ENCODE assay signal across 8 cellular contexts in the genomic region with DNA sequence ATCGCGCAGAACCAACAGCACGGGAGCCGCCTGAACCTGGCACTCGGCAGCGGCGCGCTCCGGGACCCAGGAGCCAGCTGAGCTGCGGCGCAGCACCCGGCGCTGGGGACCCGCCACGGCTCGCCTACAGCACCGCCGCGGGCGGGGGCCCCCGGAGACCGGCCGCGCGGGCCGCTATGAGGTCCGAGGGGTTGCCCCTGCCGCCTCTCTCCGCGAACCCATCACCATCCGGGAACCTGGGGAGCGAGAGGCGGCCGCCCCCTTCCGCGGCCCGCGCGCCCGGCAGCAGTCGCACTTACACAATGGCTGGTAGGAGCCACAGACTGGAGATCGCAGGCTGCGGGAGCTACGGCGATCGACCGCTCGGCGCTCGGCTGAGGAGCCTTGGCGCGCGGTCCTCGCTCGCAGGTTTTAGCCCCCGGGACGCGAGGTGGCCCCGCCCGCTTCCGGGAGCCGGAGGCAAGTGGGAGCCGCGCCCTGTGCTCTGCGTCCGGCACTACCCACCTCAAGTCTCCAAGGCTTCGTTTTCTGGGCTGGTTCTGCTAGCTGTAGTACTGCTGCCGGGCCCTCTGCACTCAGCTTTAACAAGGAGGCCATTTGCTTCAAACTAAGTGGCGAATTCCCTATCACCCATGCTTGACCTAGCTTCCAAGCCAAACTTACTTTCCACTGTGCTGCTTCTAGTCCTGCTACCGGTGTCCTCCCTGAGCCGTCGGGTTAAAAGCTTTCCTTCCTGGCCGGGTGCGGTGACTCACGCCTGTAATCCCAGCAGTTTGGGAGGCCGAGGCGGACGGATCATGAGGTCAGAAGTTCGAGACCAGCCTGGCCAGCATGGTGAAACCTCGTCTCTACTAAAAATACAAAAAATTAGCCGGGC. TPM values are rescaled to one million over a fixed set of nuclear protein-coding genes. Genes with fewer than 3 reads are reported as not detected.
DNase-seq lines count a peak whose midpoint lies in the region; ATAC-seq and TF ChIP-seq lines count a peak whose summit lies in the region.

A gene (minus strand): TSS at position 386 of the 877 bp plus-strand sequence. CDS start 451 bp downstream, outside the sequence.

- no peaks in the 10 kb centered on the region for H4K20me1 ChIP-seq in neural cell (ENCODE audit: insufficient read depth)

- H3K9me3 ChIP-seq in neural cell (ENCODE audit: low read length): no peaks in the 10 kb centered on the region

- no peaks in the 10 kb centered on the region for H3K27me3 Mint-ChIP-seq in stimulated activated naive CD8-positive, alpha-beta T cell treated with anti-CD3 and anti-CD28 coated beads, Interleukin-15, amount 100 ng/mL, for 72 hours

- peak; percentile 88 for ATAC-seq in stimulated activated naive CD8-positive, alpha-beta T cell treated with anti-CD3 and anti-CD28 coated beads, Interleukin-15, amount 100 ng/mL, for 72 hours

- peaks cover 7% of the 10 kb centered on the region for H3F3A ChIP-seq in neural cell (ENCODE audit: insufficient read depth, low read length, poor library complexity, severe bottlenecking)

- H3K9me2 ChIP-seq in neural cell (ENCODE audit: insufficient read depth, low read length): no peaks in the 10 kb centered on the region

- DNase-seq in ELR (ENCODE audit: low read depth) (peak; percentile 77), H4 (ENCODE audit: low spot score) (peak; percentile 94), LoVo (ENCODE audit: low spot score) (peak; percentile 98), SHP77 treated with DMSO at 0.1 percent for 48 hours (lab: John Stamatoyannopoulos, UW) (peak; percentile 88), activated gamma-delta T cell treated with Interleukin-2 at 50 U/mL for 16 hours (peak; percentile 88), fibroblast of villous mesenchyme (ENCODE audit: low read depth) (peak; percentile 85)
- peak; percentile 89 to 95 for DNase-seq in stimulated activated naive CD8-positive, alpha-beta T cell treated with anti-CD3 and anti-CD28 coated beads, Interleukin-15, amount 100 ng/mL, for 72 hours

- no peaks in the 10 kb centered on the region for H3K79me2 ChIP-seq in neural cell (replicated peaks; ENCODE audit: insufficient read depth, low read length)

- H3K4me1 Mint-ChIP-seq in stimulated activated naive CD8-positive, alpha-beta T cell treated with anti-CD3 and anti-CD28 coated beads, Interleukin-15, amount 100 ng/mL, for 72 hours: peaks cover 50% of the 10 kb centered on the region

- H3K4me3 ChIP-seq in fibroblast of villous mesenchyme (ENCODE audit: low read depth, low read length): peak within 1 kb of the TSS; percentile 68
- peak within 1 kb of the TSS; percentile 83 for H3K4me3 ChIP-seq in neural cell (ENCODE audit: low read length)

- no peak for TF ChIP-seq EP300 in neural cell (conservative IDR thresholded peaks at IDR 0.05; ENCODE audit: poor library complexity, severe bottlenecking)

- peak within 1 kb of the TSS; percentile 83 for H3K9ac ChIP-seq in neural cell (ENCODE audit: low read length)

- H3K27ac Mint-ChIP-seq in stimulated activated naive CD8-positive, alpha-beta T cell treated with anti-CD3 and anti-CD28 coated beads, Interleukin-15, amount 100 ng/mL, for 72 hours: peak within 1 kb of the TSS; percentile 98 to 99

- peak within 1 kb of the TSS; percentile 93 to 99 for H3K4me3 Mint-ChIP-seq in stimulated activated naive CD8-positive, alpha-beta T cell treated with anti-CD3 and anti-CD28 coated beads, Interleukin-15, amount 100 ng/mL, for 72 hours

- H2AFZ ChIP-seq in neural cell (ENCODE audit: low read depth, low read length): peak within 1 kb of the TSS; percentile 94

- H3K9me3 Mint-ChIP-seq in stimulated activated naive CD8-positive, alpha-beta T cell treated with anti-CD3 and anti-CD28 coated beads, Interleukin-15, amount 100 ng/mL, for 72 hours: peaks cover 7 to 23% of the 10 kb centered on the region in 2 donors

- no peaks in the 10 kb centered on the region for H3K36me3 ChIP-seq in neural cell (ENCODE audit: insufficient read depth, low read length)

- H3K27ac ChIP-seq in neural cell (ENCODE audit: low read length): peak within 1 kb of the TSS; percentile 91

- peak within 1 kb of the TSS; percentile 54 for H3K4me2 ChIP-seq in neural cell (ENCODE audit: low read length)

- TF ChIP-seq CTCF in fibroblast of villous mesenchyme (IDR thresholded peaks at IDR 0.05; ENCODE audit: insufficient read depth, low read depth, low read length): no peak
- peak; percentile 31 for TF ChIP-seq CTCF in neural cell (IDR thresholded peaks at IDR 0.05; ENCODE audit: poor library complexity, severe bottlenecking)

- peak; percentile 41 for TF ChIP-seq RAD21 in neural cell (conservative IDR thresholded peaks at IDR 0.05)

- no peaks in the 10 kb centered on the region for H3K27me3 ChIP-seq in neural cell (ENCODE audit: insufficient read depth, low read depth, low read length)

TF ChIP-seq in neural cell, 6 proteins besides CTCF, POLR2A, EP300 and RAD21:
- TF ChIP-seq, protein P1, sequence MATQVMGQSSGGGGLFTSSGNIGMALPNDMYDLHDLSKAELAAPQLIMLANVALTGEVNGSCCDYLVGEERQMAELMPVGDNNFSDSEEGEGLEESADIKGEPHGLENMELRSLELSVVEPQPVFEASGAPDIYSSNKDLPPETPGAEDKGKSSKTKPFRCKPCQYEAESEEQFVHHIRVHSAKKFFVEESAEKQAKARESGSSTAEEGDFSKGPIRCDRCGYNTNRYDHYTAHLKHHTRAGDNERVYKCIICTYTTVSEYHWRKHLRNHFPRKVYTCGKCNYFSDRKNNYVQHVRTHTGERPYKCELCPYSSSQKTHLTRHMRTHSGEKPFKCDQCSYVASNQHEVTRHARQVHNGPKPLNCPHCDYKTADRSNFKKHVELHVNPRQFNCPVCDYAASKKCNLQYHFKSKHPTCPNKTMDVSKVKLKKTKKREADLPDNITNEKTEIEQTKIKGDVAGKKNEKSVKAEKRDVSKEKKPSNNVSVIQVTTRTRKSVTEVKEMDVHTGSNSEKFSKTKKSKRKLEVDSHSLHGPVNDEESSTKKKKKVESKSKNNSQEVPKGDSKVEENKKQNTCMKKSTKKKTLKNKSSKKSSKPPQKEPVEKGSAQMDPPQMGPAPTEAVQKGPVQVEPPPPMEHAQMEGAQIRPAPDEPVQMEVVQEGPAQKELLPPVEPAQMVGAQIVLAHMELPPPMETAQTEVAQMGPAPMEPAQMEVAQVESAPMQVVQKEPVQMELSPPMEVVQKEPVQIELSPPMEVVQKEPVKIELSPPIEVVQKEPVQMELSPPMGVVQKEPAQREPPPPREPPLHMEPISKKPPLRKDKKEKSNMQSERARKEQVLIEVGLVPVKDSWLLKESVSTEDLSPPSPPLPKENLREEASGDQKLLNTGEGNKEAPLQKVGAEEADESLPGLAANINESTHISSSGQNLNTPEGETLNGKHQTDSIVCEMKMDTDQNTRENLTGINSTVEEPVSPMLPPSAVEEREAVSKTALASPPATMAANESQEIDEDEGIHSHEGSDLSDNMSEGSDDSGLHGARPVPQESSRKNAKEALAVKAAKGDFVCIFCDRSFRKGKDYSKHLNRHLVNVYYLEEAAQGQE (IDR thresholded peaks at IDR 0.05; ENCODE audit: borderline replicate concordance): peak; percentile 43
- no peak for TF ChIP-seq EZH2 (IDR thresholded peaks at IDR 0.05; ENCODE audit: borderline replicate concordance, insufficient read depth, low read length, poor library complexity, severe bottlenecking)
- TF ChIP-seq SMC3 (conservative IDR thresholded peaks at IDR 0.05; ENCODE audit: poor library complexity): peak; percentile 31
- peak; percentile 55 for TF ChIP-seq MXI1 (conservative IDR thresholded peaks at IDR 0.05; ENCODE audit: poor library complexity, severe bottlenecking)
- peak; percentile 87 for TF ChIP-seq TAF1 (IDR thresholded peaks at IDR 0.05; ENCODE audit: low read depth)
- peak; percentile 80 for TF ChIP-seq POLR2AphosphoS5 (IDR thresholded peaks at IDR 0.05)
TF ChIP-seq in neural cell: peak in this region for 5.

RNA-seq across cellular contexts. Expression of the gene that starts here (rescaled TPM):
- 6.2 and 6.5 TPM in 2 replicates for total RNA-seq in H4 (2014; rRNA removed; shearing (Covaris generic))
- 3.5 and 3.9 TPM in 2 replicates for total RNA-seq in fibroblast of villous mesenchyme
- 3.5 and 6.2 TPM in 2 replicates for polyA plus RNA-seq in neural cell
- polyA minus RNA-seq in neural cell: 9.8 and 11.2 TPM in 2 replicates

Comparison
In these comparisons a context has a peak if more than half of its experiments do, and no peak if none do; other contexts are left out.
1. Peak in every context shown above with its lines: DNase-seq, ATAC-seq, H3K4me3 ChIP-seq and H3K27ac ChIP-seq.